In genomic region chr10:46298346-46299266, GRCh38 we compare ENCODE assay signal across 16 cellular contexts. TPM values are rescaled to one million over a fixed set of nuclear protein-coding genes. Genes with fewer than 3 reads are reported as not detected.
DNase-seq lines count a peak whose midpoint lies in the region; ATAC-seq and TF ChIP-seq lines count a peak whose summit lies in the region.
"Had no signal": no experiment of that assay in that cellular context is flagged by ENCODE, and none has a peak within 500 bp of the region (broad histone marks: within the 10 kb centered on the region; RNA-seq: fewer than 3 reads in every experiment).

No MANE protein-coding gene starts in this region.

- no peak for TF ChIP-seq EP300 in upper lobe of left lung (IDR thresholded peaks at IDR 0.05)

- H3K9ac ChIP-seq in DND-41 (ENCODE audit: low read depth, low read length): no peak overlapping the region

- no peaks in the 10 kb centered on the region for H3K36me3 ChIP-seq in DND-41 (ENCODE audit: insufficient read depth, low read length)
- H3K36me3 ChIP-seq in OCI-LY7 (ENCODE audit: insufficient read depth, low read length): no peaks in the 10 kb centered on the region
- H3K36me3 ChIP-seq in upper lobe of left lung: no peaks in the 10 kb centered on the region
- H3K36me3 ChIP-seq in HAP-1 (replicated peaks): no peaks in the 10 kb centered on the region
- H3K36me3 ChIP-seq: breast epithelium, gastroesophageal sphincter had no signal

- 66 to 83% methylated on average over 8 of the region's 8 CpGs for WGBS in upper lobe of left lung, 2 donors

- H3K9me3 ChIP-seq in DND-41 (ENCODE audit: insufficient read depth, low read length, severe bottlenecking) (no peaks in the 10 kb centered on the region), OCI-LY7 (ENCODE audit: low read length) (no peaks in the 10 kb centered on the region), upper lobe of left lung (no peaks in the 10 kb centered on the region), HAP-1 (no peaks in the 10 kb centered on the region)
- H3K9me3 ChIP-seq: breast epithelium, gastroesophageal sphincter had no signal

- in situ Hi-C loops in HAP-1 (cut with MboI; ENCODE audit: low sequenced_read_pairs): no loop called here

- ATAC-seq in DND-41 (ENCODE audit: insufficient read depth, low read depth) (peak; percentile 76), left lobe of liver (no peak), HG02623 (IDR thresholded peaks at IDR 0.05; ENCODE audit: unreplicated experiment) (no peak), HG03196 (IDR thresholded peaks at IDR 0.05; ENCODE audit: unreplicated experiment) (no peak), upper lobe of left lung (ENCODE audit: low FRiP score in 2 of 2) (no peak)
- ATAC-seq: gastroesophageal sphincter had no signal

- no peak for TF ChIP-seq POLR2A in upper lobe of left lung (IDR thresholded peaks at IDR 0.05)

- H3K27me3 ChIP-seq in DND-41 (ENCODE audit: insufficient read depth, low read length, poor library complexity) (no peaks in the 10 kb centered on the region), upper lobe of left lung (no peaks in the 10 kb centered on the region), HAP-1 (ENCODE audit: low read depth) (no peaks in the 10 kb centered on the region)
- H3K27me3 ChIP-seq: breast epithelium, gastroesophageal sphincter had no signal

- H3K4me2 ChIP-seq in DND-41 (ENCODE audit: insufficient read depth, low read length): no peak overlapping the region
- H3K4me2 ChIP-seq in OCI-LY7 (ENCODE audit: low read length): peak overlapping the region; percentile 48

- H4K20me1 ChIP-seq in DND-41 (ENCODE audit: insufficient read depth, low read length) (no peaks in the 10 kb centered on the region), OCI-LY7 (ENCODE audit: insufficient read depth, low read length) (no peaks in the 10 kb centered on the region)

- DNase-seq in AML-193 (lab: John Stamatoyannopoulos, UW) (peak; percentile 74 to 80), DND-41 (peak; percentile 62), OCI-LY7 (ENCODE audit: low spot score) (peak; percentile 66), left lobe of liver (ENCODE audit: low spot score) (peak; percentile 41), upper lobe of left lung (no peak), HAP-1 (ENCODE audit: low spot score in 2 of 2) (no peak)
- DNase-seq: HCEC 1CT, NCI-H1048 had no signal

- H2AFZ ChIP-seq in DND-41 (ENCODE audit: low read depth, low read length) (no peak overlapping the region), OCI-LY7 (ENCODE audit: low read length) (peak overlapping the region; percentile 73)

- no peaks in the 10 kb centered on the region for H3K79me2 ChIP-seq in DND-41 (ENCODE audit: insufficient read depth, low read length)
- no peaks in the 10 kb centered on the region for H3K79me2 ChIP-seq in OCI-LY7 (ENCODE audit: insufficient read depth, low read depth, low read length)

- intact Hi-C loops in OCI-LY7 (cut with micrococcal nuclease; ENCODE audit: unreplicated experiment): loop anchor here (1.0 kb wide), 1 partner anchor 14 kb away; no protein-coding TSS in a partner anchor

- no peak for TF ChIP-seq CTCF in DND-41 (IDR thresholded peaks at IDR 0.05; ENCODE audit: borderline replicate concordance, extremely low read depth, low read length, poor library complexity, severe bottlenecking)
- no peak for TF ChIP-seq CTCF in OCI-LY7 (conservative IDR thresholded peaks at IDR 0.05; ENCODE audit: low read length)
- TF ChIP-seq CTCF in upper lobe of left lung (IDR thresholded peaks at IDR 0.05): no peak

- H3K9me2 ChIP-seq in OCI-LY7 (ENCODE audit: insufficient read depth, low read length): no peaks in the 10 kb centered on the region

- H3K27ac ChIP-seq in DND-41 (ENCODE audit: low read length) (no peak overlapping the region), OCI-LY7 (ENCODE audit: low read depth, low read length, poor library complexity, severe bottlenecking) (peak overlapping the region; percentile 67), upper lobe of left lung (no peak overlapping the region)
- H3K27ac ChIP-seq: breast epithelium, gastroesophageal sphincter, VCaP had no signal

- POLR2A ChIA-PET in OCI-LY7 (lab: Charles Lee): interaction anchor here (1.2 to 2.8 kb wide), 7 partner anchors 8 to 32 kb away, joined by 4 to 14 read pairs (median 7); partner anchors contain the start of gene ANTXRL

- peaks cover 9% of the 10 kb centered on the region for H3K4me1 ChIP-seq in DND-41 (ENCODE audit: insufficient read depth, low read length)
- peaks cover 57% of the 10 kb centered on the region for H3K4me1 ChIP-seq in OCI-LY7 (ENCODE audit: insufficient read depth, low read length, poor library complexity, severe bottlenecking)
- H3K4me1 ChIP-seq in upper lobe of left lung: peaks cover 0 to 5% (median 0%) of the 10 kb centered on the region in 4 donors
- H3K4me1 ChIP-seq in HAP-1: no peaks in the 10 kb centered on the region
- H3K4me1 ChIP-seq: breast epithelium, gastroesophageal sphincter had no signal

- H3K4me3 ChIP-seq in DND-41 (ENCODE audit: low read depth in 1 of 2, low read length in 2 of 2): no peak overlapping the region
- H3K4me3 ChIP-seq in OCI-LY7 (ENCODE audit: low read depth, low read length, poor library complexity, severe bottlenecking): peak overlapping the region; percentile 22
- no peak overlapping the region for H3K4me3 ChIP-seq in upper lobe of left lung
- H3K4me3 ChIP-seq in HAP-1: no peak overlapping the region
- H3K4me3 ChIP-seq: breast epithelium, gastroesophageal sphincter had no signal

- TSS peak; percentile 62 for BruUV-seq in OCI-LY7 (replicated peaks; lab: Mats Ljungman, UMichigan)

- CTCF ChIA-PET in OCI-LY7 (lab: Charles Lee; ENCODE audit: unreplicated experiment): interaction anchor here (0.6 to 1.3 kb wide), 4 partner anchors 15 to 33 kb away, joined by 3 to 5 read pairs (median 3); no protein-coding TSS in a partner anchor

RNA-seq across cellular contexts. Expression of gene ANTXRL, which starts 11.8 kb away (rescaled TPM):
- not detected in 2 replicates for total RNA-seq in OCI-LY7 (2014; rRNA removed; shearing (Covaris generic))
- total RNA-seq in OCI-LY7 (2022) (0.95 TPM in 1 of 2 replicates, not detected in the other), left lobe of liver (not detected), upper lobe of left lung (not detected)
- total RNA-seq: gastroesophageal sphincter, kidney epithelial cell, NCI-H460, renal cortical epithelial cell had no signal

Comparison
In these comparisons a context has a peak if more than half of its experiments do, and no peak if none do; other contexts are left out.
1. DNase-seq: peak in AML-193 (2 of 2), DND-41 (single experiment), OCI-LY7 (single experiment) and left lobe of liver (single experiment); none in upper lobe of left lung (0 of 2) and HAP-1 (0 of 2).